ENCODE assay signal across 8 cellular contexts in the genomic region with DNA sequence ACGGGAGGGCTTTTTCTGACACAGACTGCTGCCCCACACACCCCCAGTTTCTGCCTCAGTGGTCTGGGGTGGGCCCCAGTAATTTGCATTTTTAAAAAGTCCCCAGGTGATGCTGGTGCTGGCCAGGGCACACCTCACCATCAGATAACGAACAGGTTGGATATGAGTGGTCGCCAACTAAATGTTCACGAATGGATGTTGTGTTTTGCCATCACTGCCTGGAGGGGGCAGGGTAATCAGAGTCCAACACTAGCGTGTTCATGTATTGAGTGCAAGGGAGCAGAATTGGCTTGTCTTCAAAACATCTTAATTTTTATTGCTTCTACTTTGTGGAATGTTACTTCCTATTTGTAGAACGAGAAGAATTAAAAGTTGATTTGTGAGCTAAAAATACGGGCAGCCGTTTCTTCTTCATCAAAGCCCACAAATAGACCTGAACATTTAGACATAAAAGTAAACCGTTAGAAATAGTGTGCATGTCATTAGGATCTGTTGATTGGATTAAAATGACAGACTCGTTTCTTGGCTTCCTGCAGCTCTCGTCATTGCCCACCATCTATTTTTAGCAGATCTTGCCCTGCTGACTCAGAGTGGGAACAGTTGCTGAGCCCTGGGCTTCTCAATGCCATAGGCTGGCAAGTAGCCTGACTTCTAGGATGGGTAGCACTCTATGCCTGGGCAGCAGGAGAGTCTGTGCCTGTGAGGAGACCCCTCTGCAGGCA. TPM values are rescaled to one million over a fixed set of nuclear protein-coding genes. Genes with fewer than 3 reads are reported as not detected.
A peak's percentile ranks its signal among the peaks of the same experiment; 100 is the strongest.
DNase-seq lines count a peak whose midpoint lies in the region; ATAC-seq, FAIRE-seq and TF ChIP-seq lines count a peak whose summit lies in the region.

No MANE protein-coding gene starts in this region.

- FAIRE-seq in H1 (lab: Jason Lieb, UNC), result no peak

- no peak overlapping the region; the same call in 1 of the 2 replicates for H3K4me3 ChIP-seq in Jurkat, Clone E6-1 (ENCODE audit: low read length)
- H3K4me3 ChIP-seq in H1 (ENCODE audit: extremely low read depth in 1 of 4, insufficient read depth in 2 of 4, low read depth in 3 of 4, low read length in 4 of 4) (no peak overlapping the region), Caco-2 (ENCODE audit: low read depth, low read length) (no peak overlapping the region)

- H3K4me1 ChIP-seq in H1 (replicated peaks in 1 of 4; ENCODE audit: control insufficient read depth in 3 of 4, insufficient read depth in 4 of 4, low read length in 3 of 4) (peaks cover 0 to 11% (median 3%) of the 10 kb centered on the region in 4 experiments; a peak in 3 of 7 replicates), Caco-2 (no peaks in the 10 kb centered on the region)

- no peaks in the 10 kb centered on the region for H3K27me3 ChIP-seq in H1 (replicated peaks in 1 of 4; ENCODE audit: control insufficient read depth in 3 of 4, extremely low read depth in 1 of 4, insufficient read depth in 3 of 4, low read length in 3 of 4)
- no peaks in the 10 kb centered on the region for H3K27me3 ChIP-seq in Caco-2 (replicated peaks; ENCODE audit: control insufficient read depth, insufficient read depth, low read length)

- no peak overlapping the region for H2BK12ac ChIP-seq in H1 (ENCODE audit: low read depth, low read length)

- peak; percentile 74 for ATAC-seq in GM21529 (IDR thresholded peaks at IDR 0.05; ENCODE audit: unreplicated experiment)

- no peak overlapping the region for H2AK5ac ChIP-seq in H1 (ENCODE audit: low read depth, low read length)

- 85% methylated on average over 11 of the region's 11 CpGs; no CpG with 5 or more reads in 1 of the 2 experiments for WGBS in H1 (ENCODE audit: extremely low coverage in 1 of 2, insufficient coverage in 1 of 2, insufficient read length in 1 of 2, insufficient replicate concordance in 2 of 2, low coverage in 1 of 2, low lambda C conversion rate in 2 of 2, missing lambda C conversion rate in 1 of 2), 2 experiments

- H3K9me3 ChIP-seq in H1 (ENCODE audit: insufficient read depth in 2 of 2, low read depth in 1 of 2, low read length in 1 of 2), result no peaks in the 10 kb centered on the region
- H3K9me3 ChIP-seq in Caco-2, result no peaks in the 10 kb centered on the region

- no peak overlapping the region for H3K23ac ChIP-seq in H1 (ENCODE audit: insufficient read length)

- H2BK5ac ChIP-seq in H1 (ENCODE audit: low read depth, low read length), result no peak overlapping the region

- DNase-seq in ELR (ENCODE audit: low read depth) (peak; percentile 63), H1 (ENCODE audit: low read depth in 1 of 2, low spot score in 2 of 2) (no peak), nephron progenitor cell (no peak), Caco-2 (no peak), NCI-H510A (lab: John Stamatoyannopoulos, UW) (no peak)
- peak; percentile 60 for DNase-seq in Jurkat, Clone E6-1 (ENCODE audit: low read depth, low spot score)
- DNase-seq in activated CD4-positive, alpha-beta T cell treated with anti-CD3 and anti-CD28 coated beads for 48 hours, result peak; percentile 77

- peaks cover 6 to 93% of the 10 kb centered on the region in 2 experiments; a peak in 3 of 4 replicates for H3K79me2 ChIP-seq in H1 (ENCODE audit: control insufficient read depth in 1 of 2, insufficient read depth in 2 of 2, low read length in 2 of 2)

- H2BK120ac ChIP-seq in H1 (replicated peaks; ENCODE audit: low read depth, low read length), result no peak overlapping the region

- no peak overlapping the region for H2AFZ ChIP-seq in H1 (ENCODE audit: low read length)

- H3K27me3 Mint-ChIP-seq in nephron progenitor cell (ENCODE audit: low read depth, poor library complexity) (no peaks in the 10 kb centered on the region), Caco-2 (ENCODE audit: insufficient read depth, unreplicated experiment) (no peaks in the 10 kb centered on the region)

- H3K27ac Mint-ChIP-seq in nephron progenitor cell (peak overlapping the region; percentile 19), Caco-2 (ENCODE audit: unreplicated experiment) (no peak overlapping the region)

- peaks cover 4 to 16% of the 10 kb centered on the region in 2 experiments for H4K20me1 ChIP-seq in H1 (replicated peaks in 1 of 2; ENCODE audit: control insufficient read depth in 1 of 2, insufficient read depth in 2 of 2, low read length in 2 of 2)

- H4K91ac ChIP-seq in H1 (replicated peaks; ENCODE audit: insufficient read length, low read length), result no peak overlapping the region

- no peak overlapping the region for H4K8ac ChIP-seq in H1 (ENCODE audit: extremely low read depth, insufficient read depth, low read length)

- no peak overlapping the region for H3K4me2 ChIP-seq in H1 (ENCODE audit: insufficient read depth in 1 of 2, low read depth in 2 of 2, low read length in 2 of 2)

- intact Hi-C loops in Caco-2 (cut with micrococcal nuclease; ENCODE audit: unreplicated experiment), result no loop called here

- no peak for TF ChIP-seq EP300 in H1 (IDR thresholded peaks at IDR 0.05; ENCODE audit: borderline replicate concordance in 1 of 2, low read depth in 2 of 2, low read length in 2 of 2)

- H3K79me1 ChIP-seq in H1 (ENCODE audit: low read depth, low read length), result peaks cover 18% of the 10 kb centered on the region

- H3K4me3 Mint-ChIP-seq in nephron progenitor cell (no peak overlapping the region), Caco-2 (ENCODE audit: unreplicated experiment) (no peak overlapping the region)

- CTCF ChIA-PET in H1 (lab: Charles Lee; ENCODE audit: partially characterized antibody) (interaction anchor here (0.7 to 1.4 kb wide), 8 partner anchors 8 to 180 kb away, joined by 3 to 5 read pairs (median 4); no protein-coding TSS in a partner anchor), Caco-2 (lab: Charles Lee) (no interaction called here)

- H3K9me3 Mint-ChIP-seq in nephron progenitor cell (peaks cover 6% of the 10 kb centered on the region), Caco-2 (ENCODE audit: unreplicated experiment) (no peaks in the 10 kb centered on the region)

- H3K23me2 ChIP-seq in H1 (ENCODE audit: low read depth, low read length), result no peaks in the 10 kb centered on the region

- TF ChIP-seq CTCF in H1 (IDR thresholded peaks at IDR 0.05; ENCODE audit: control extremely low read depth in 1 of 3, insufficient read depth in 1 of 3, low read depth in 1 of 3, low read length in 3 of 3), result peak in 2 of 3 experiments; percentile 25 to 42; a peak in 2 of 4 replicates
- no peak for TF ChIP-seq CTCF in nephron progenitor cell (IDR thresholded peaks at IDR 0.05)
- TF ChIP-seq CTCF in Caco-2 (IDR thresholded peaks at IDR 0.05; ENCODE audit: insufficient read depth in 1 of 2, low read depth in 1 of 2, low read length in 1 of 2, severe bottlenecking in 1 of 2, unreplicated experiment in 1 of 2), result no peak

- POLR2A ChIA-PET in H1 (lab: Charles Lee; ENCODE audit: partially characterized antibody), result no interaction called here
- POLR2A ChIA-PET in Caco-2 (lab: Charles Lee), result no interaction called here

- peaks cover 26% of the 10 kb centered on the region for H3K36me3 Mint-ChIP-seq in nephron progenitor cell (ENCODE audit: low read depth)
- H3K36me3 Mint-ChIP-seq in Caco-2 (ENCODE audit: insufficient read depth, unreplicated experiment), result peaks cover 8% of the 10 kb centered on the region

- H3K9ac ChIP-seq in H1 (replicated peaks in 1 of 4; ENCODE audit: extremely low read depth in 1 of 4, low read depth in 3 of 4, low read length in 3 of 4), result no peak overlapping the region

- TF ChIP-seq POLR2A in H1 (IDR thresholded peaks at IDR 0.05; ENCODE audit: control extremely low read depth in 1 of 2, low read depth in 2 of 2, low read length in 2 of 2), result no peak

- H3K27ac ChIP-seq in H1 (ENCODE audit: low read depth, low read length), result no peak overlapping the region

- H3K36me3 ChIP-seq in H1 (ENCODE audit: control insufficient read depth in 2 of 4, insufficient read depth in 4 of 4, low read length in 3 of 4), result no peaks in the 10 kb centered on the region
- H3K36me3 ChIP-seq in Caco-2 (ENCODE audit: control insufficient read depth, insufficient read depth, low read length), result peaks cover 2% of the 10 kb centered on the region; the same call in 1 of the 2 replicates

- H3K18ac ChIP-seq in H1 (ENCODE audit: extremely low read depth, low read length), result no peak overlapping the region

- H2BK20ac ChIP-seq in H1 (ENCODE audit: low read length), result no peak overlapping the region

- H3K4me1 Mint-ChIP-seq in nephron progenitor cell (peaks cover 68% of the 10 kb centered on the region), Caco-2 (ENCODE audit: low read depth, unreplicated experiment) (peaks cover 5% of the 10 kb centered on the region)

- H3K56ac ChIP-seq in H1 (replicated peaks; ENCODE audit: insufficient read length, low read depth, low read length), result no peak overlapping the region

- BruUV-seq in Caco-2 (replicated peaks; lab: Mats Ljungman, UMichigan), result no TSS peak

- no peak overlapping the region for H4K5ac ChIP-seq in H1 (ENCODE audit: insufficient read length, low read depth, low read length)

- no peak overlapping the region for H2BK15ac ChIP-seq in H1 (ENCODE audit: low read length)

- TF ChIP-seq RAD21 in H1 (IDR thresholded peaks at IDR 0.05 in 1 of 2, conservative IDR thresholded peaks at IDR 0.05 in 1 of 2; ENCODE audit: low read depth in 2 of 2, low read length in 2 of 2), result no peak; a peak in 1 of 4 replicates

- no peak overlapping the region for H3K14ac ChIP-seq in H1 (ENCODE audit: insufficient read length)

- H3K4ac ChIP-seq in H1 (replicated peaks; ENCODE audit: insufficient read length, low read depth, low read length), result no peak overlapping the region

TF ChIP-seq in H1, 55 proteins besides CTCF, POLR2A, EP300 and RAD21 (continues in another document):
- TF ChIP-seq POLR2AphosphoS5 (IDR thresholded peaks at IDR 0.05; ENCODE audit: low read depth, low read length), result no peak
- TF ChIP-seq GABPA (IDR thresholded peaks at IDR 0.05; ENCODE audit: borderline replicate concordance, insufficient read depth, low read length), result no peak
- no peak for TF ChIP-seq RXRA (IDR thresholded peaks at IDR 0.05; ENCODE audit: insufficient read depth, low read depth, low read length)
- no peak for TF ChIP-seq RBBP5 (IDR thresholded peaks at IDR 0.05; ENCODE audit: borderline replicate concordance, low read depth, low read length)
- no peak for TF ChIP-seq SP2 (IDR thresholded peaks at IDR 0.05; ENCODE audit: low read length)
- no peak for TF ChIP-seq EGR1 (IDR thresholded peaks at IDR 0.05; ENCODE audit: borderline replicate concordance, low read depth, low read length)
- TF ChIP-seq CBX8 (IDR thresholded peaks at IDR 0.05; ENCODE audit: borderline replicate concordance, low read depth, low read length), result no peak

RNA-seq across cellular contexts. Expression of gene NCK2, which starts 45.2 kb away (rescaled TPM):
- polyA plus RNA-seq in Jurkat, Clone E6-1 (2012; ENCODE audit: insufficient read depth, insufficient read length), result 30.4 TPM
- total RNA-seq in H1 (2021; fragmentation: NEBNext Ultra II Directional; extraction: Animal tissue kit (Norgen Biotek cat#: 25700)), result 61.7 and 65.7 TPM in 2 replicates
- polyA plus RNA-seq in H1 (2011; rRNA removed), result 30.3 and 43.3 TPM in 2 replicates
- 53.3 TPM for polyA plus RNA-seq in H1 (2011; cell fraction: cytosol; rRNA removed)
- polyA plus RNA-seq in H1 (2011; cell fraction: nucleus; rRNA removed), result 29.7 TPM
- 40.0 to 65.8 TPM (median 58.8 TPM) in 4 replicates for polyA plus RNA-seq in H1 (2012, experiment 1 of 2)
- 18.2 TPM for polyA plus RNA-seq in H1 (2012, experiment 2 of 2)
- polyA plus RNA-seq in H1 (2013, experiment 1 of 2), result 47.1 TPM
- polyA plus RNA-seq in H1 (2013, experiment 2 of 2), result 48.3 TPM
- 25.2 and 26.7 TPM in 2 replicates for polyA minus RNA-seq in H1 (2011; rRNA and poly(A)+ RNA removed)
- polyA minus RNA-seq in H1 (2011; cell fraction: cytosol; rRNA and poly(A)+ RNA removed), result 20.3 TPM
- polyA minus RNA-seq in H1 (2011; cell fraction: nucleus; rRNA and poly(A)+ RNA removed), result 18.3 TPM
- total RNA-seq in Caco-2 (2022), result 89.0 and 95.7 TPM in 2 replicates

Comparison
In these comparisons a context has a peak if more than half of its experiments do, and no peak if none do; other contexts are left out.
1. DNase-seq: peak in ELR (single experiment), Jurkat, Clone E6-1 (single experiment) and activated CD4-positive, alpha-beta T cell treated with anti-CD3 and anti-CD28 coated beads for 48 hours (single experiment); none in H1 (0 of 2), nephron progenitor cell (single experiment), Caco-2 (0 of 2) and NCI-H510A (single experiment).
2. CTCF ChIP-seq: peak in H1 (2 of 3); none in nephron progenitor cell (single experiment) and Caco-2 (0 of 2).